In genomic region chr1:153990468-153991150, GRCh38 we compare ENCODE assay signal across 8 cellular contexts. TPM values are rescaled to one million over a fixed set of nuclear protein-coding genes. Genes with fewer than 3 reads are reported as not detected.
A peak's percentile ranks its signal among the peaks of the same experiment; 100 is the strongest.
DNase-seq lines count a peak whose midpoint lies in the region; ATAC-seq and TF ChIP-seq lines count a peak whose summit lies in the region.

TSS of gene RPS27 (plus strand) at chr1:153990762. CDS start at chr1:153990797, 35 bp downstream.

- H3K36me3 Mint-ChIP-seq in activated CD4-positive, alpha-beta T cell treated with anti-CD3 and anti-CD28 coated beads for 36 hours (ENCODE audit: low read depth), result peaks cover 46% of the 10 kb centered on the region

- peaks cover 49% of the 10 kb centered on the region for H3K4me1 Mint-ChIP-seq in activated CD4-positive, alpha-beta T cell treated with anti-CD3 and anti-CD28 coated beads for 36 hours

- POLR2A ChIA-PET in activated CD4-positive, alpha-beta T cell treated with anti-CD3 and anti-CD28 coated beads for 36 hours (lab: Charles Lee), result interaction anchor here (0.5 to 2.0 kb wide), 27 partner anchors 8 to 459 kb away, joined by 3 to 41 read pairs (median 4); partner anchors contain the start of genes CHTOP, CREB3L4, CRTC2 and DENND4B

- peak; percentile 99 for DNase-seq in AG10803 (ENCODE audit: low read depth)
- peak; percentile 93 to 97 for DNase-seq in NCI-H524 (lab: John Stamatoyannopoulos, UW)
- peak; percentile 91 for DNase-seq in activated CD4-positive, alpha-beta T cell treated with anti-CD3 and anti-CD28 coated beads for 36 hours
- peak; percentile 99 for DNase-seq in choroid plexus epithelial cell (ENCODE audit: low read depth)
- DNase-seq in kidney epithelial cell (ENCODE audit: low read depth), result peak; percentile 95
- DNase-seq in stimulated activated CD4-positive, alpha-beta T cell treated with anti-CD3 and anti-CD28 coated beads, Interleukin-15, amount 100 ng/mL, for 48 hours (ENCODE audit: low read depth in 2 of 2), result peak; percentile 81 to 84

- CTCF ChIA-PET in activated CD4-positive, alpha-beta T cell treated with anti-CD3 and anti-CD28 coated beads for 36 hours (lab: Charles Lee), result interaction anchor here (0.6 to 7.7 kb wide), 9 partner anchors 15 to 1059 kb away, joined by 3 to 66 read pairs (median 3); partner anchors contain the start of genes GATAD2B and JTB

- H3K36me3 ChIP-seq in kidney epithelial cell (ENCODE audit: control insufficient read depth, insufficient read depth, low read length), result peaks cover 2% of the 10 kb centered on the region

- H3K27ac Mint-ChIP-seq in activated CD4-positive, alpha-beta T cell treated with anti-CD3 and anti-CD28 coated beads for 36 hours, result peak within 1 kb of the TSS; percentile 96

- ATAC-seq in GM19043 (IDR thresholded peaks at IDR 0.05; ENCODE audit: low read depth, unreplicated experiment) (peak; percentile 55), HG03439 (IDR thresholded peaks at IDR 0.05; ENCODE audit: unreplicated experiment) (peak; percentile 76)
- ATAC-seq in activated CD4-positive, alpha-beta T cell treated with anti-CD3 and anti-CD28 coated beads for 36 hours, result peak; percentile 90

- no peak for TF ChIP-seq CTCF in AG10803 (conservative IDR thresholded peaks at IDR 0.05; ENCODE audit: low read length)
- TF ChIP-seq CTCF in choroid plexus epithelial cell (conservative IDR thresholded peaks at IDR 0.05; ENCODE audit: low read depth, low read length), result no peak
- no peak for TF ChIP-seq CTCF in kidney epithelial cell (IDR thresholded peaks at IDR 0.05; ENCODE audit: insufficient read depth, low read length, poor library complexity, severe bottlenecking)

- H3K9me3 Mint-ChIP-seq in activated CD4-positive, alpha-beta T cell treated with anti-CD3 and anti-CD28 coated beads for 36 hours (ENCODE audit: low read depth), result no peaks in the 10 kb centered on the region

- peak within 1 kb of the TSS; percentile 98 for H3K4me3 ChIP-seq in AG10803 (ENCODE audit: low read length)
- H3K4me3 ChIP-seq in choroid plexus epithelial cell (ENCODE audit: low read depth, low read length), result peak within 1 kb of the TSS; percentile 78
- H3K4me3 ChIP-seq in kidney epithelial cell (ENCODE audit: low read depth, low read length), result peak within 1 kb of the TSS; percentile 74

- H3K27me3 ChIP-seq in kidney epithelial cell (ENCODE audit: control insufficient read depth, insufficient read depth, low read length), result no peaks in the 10 kb centered on the region

- H3K27me3 Mint-ChIP-seq in activated CD4-positive, alpha-beta T cell treated with anti-CD3 and anti-CD28 coated beads for 36 hours, result no peaks in the 10 kb centered on the region

- intact Hi-C loops in activated CD4-positive, alpha-beta T cell treated with anti-CD3 and anti-CD28 coated beads for 36 hours (cut with DNase I, micrococcal nuclease), result loop anchor here (1.0 to 5.0 kb wide), 18 partner anchors 13 to 337 kb away; partner anchors contain the start of genes CRTC2 (in 2 of the 2), HAX1 (in 2 of the 2), ATP8B2 (in 1 of the 2) and DENND4B (in 1 of the 2)

- H3K4me3 Mint-ChIP-seq in activated CD4-positive, alpha-beta T cell treated with anti-CD3 and anti-CD28 coated beads for 36 hours, result peak within 1 kb of the TSS; percentile 93

RNA-seq across cellular contexts. Expression of gene RPS27, which starts in this region (rescaled TPM):
- total RNA-seq in activated CD4-positive, alpha-beta T cell treated with anti-CD3 and anti-CD28 coated beads for 36 hours, result 1,000 to 10,000 TPM; 1,867 to 2,094 TPM
- total RNA-seq in kidney epithelial cell, result 2,282 and 2,407 TPM in 2 replicates

Comparison
In these comparisons a context has a peak if more than half of its experiments do, and no peak if none do; other contexts are left out.
1. Peak in every context shown above with its lines: DNase-seq, ATAC-seq and H3K4me3 ChIP-seq.